Comparison of ENCODE assay signal across 5 cellular contexts in genomic region chr15:72708904-72709303, GRCh38. TPM values are rescaled to one million over a fixed set of nuclear protein-coding genes. Genes with fewer than 3 reads are reported as not detected.
"Had no signal": no experiment of that assay in that cellular context is flagged by ENCODE, and none has a peak within 500 bp of the region (broad histone marks: within the 10 kb centered on the region; RNA-seq: fewer than 3 reads in every experiment).

No MANE protein-coding gene starts in this region.

RNA-seq across cellular contexts. Expression of gene HIGD2B, which starts 22.9 kb away (rescaled TPM):
- total RNA-seq: GM23248, H1, H9 had no signal
- polyA plus RNA-seq: GM23248, H1, IgD-negative memory B cell had no signal

RNA-seq across cellular contexts. Expression of gene GOLGA6B, which starts 54.4 kb away (rescaled TPM):
- total RNA-seq: GM23248, H1, HT-29 had no signal
- polyA plus RNA-seq: GM23248, IgD-negative memory B cell had no signal
